1 cellular context compared by ENCODE assay signal in genomic region chr14:76779221-76780057, GRCh38.
TF ChIP-seq lines count a peak whose summit lies in the region.

No MANE protein-coding gene starts in this region.

TF ChIP-seq in endothelial cell of umbilical vein, 7 proteins besides CTCF, POLR2A, EP300 and RAD21:
- TF ChIP-seq MAX (IDR thresholded peaks at IDR 0.05; ENCODE audit: insufficient read depth, insufficient read length) (no peak), POLR2AphosphoS5 (IDR thresholded peaks at IDR 0.05; ENCODE audit: insufficient read depth, low read depth, low read length) (no peak), EZH2 (IDR thresholded peaks at IDR 0.05; ENCODE audit: borderline replicate concordance, low read depth, low read length, severe bottlenecking) (no peak), MYC (IDR thresholded peaks at IDR 0.05; ENCODE audit: low read depth, low read length) (no peak), GATA2 (IDR thresholded peaks at IDR 0.05; ENCODE audit: insufficient read depth, insufficient read length, low read depth, low read length) (no peak), FOS (IDR thresholded peaks at IDR 0.05; ENCODE audit: borderline replicate concordance, insufficient read depth, low read length) (no peak)
TF ChIP-seq in endothelial cell of umbilical vein: peak in this region for 0.
